1 cellular context compared by ENCODE assay signal in the genomic region with DNA sequence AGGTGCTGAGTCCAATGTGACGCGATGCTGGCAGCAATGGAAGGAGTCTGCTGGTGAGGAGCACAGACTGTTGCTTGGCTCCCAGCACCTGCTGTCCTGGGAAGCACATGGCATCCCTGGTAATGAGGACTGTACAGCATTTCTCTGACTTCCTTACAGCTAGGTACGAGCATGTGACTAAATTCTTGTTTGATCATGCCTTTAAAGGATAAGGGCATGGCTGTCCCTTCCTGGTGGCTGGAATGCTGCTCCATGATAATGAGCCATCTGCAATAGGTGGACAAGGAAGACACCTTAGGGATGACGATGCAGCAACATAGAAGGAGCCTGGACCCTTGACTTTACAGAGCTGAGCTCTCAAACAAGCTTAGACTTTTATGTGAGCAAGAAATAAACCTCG.
TF ChIP-seq lines count a peak whose summit lies in the region.

No MANE protein-coding gene starts in this region.

TF ChIP-seq in HCT116, 20 proteins besides CTCF, POLR2A, EP300 and RAD21 (continued from another document):
- TF ChIP-seq, protein P1, sequence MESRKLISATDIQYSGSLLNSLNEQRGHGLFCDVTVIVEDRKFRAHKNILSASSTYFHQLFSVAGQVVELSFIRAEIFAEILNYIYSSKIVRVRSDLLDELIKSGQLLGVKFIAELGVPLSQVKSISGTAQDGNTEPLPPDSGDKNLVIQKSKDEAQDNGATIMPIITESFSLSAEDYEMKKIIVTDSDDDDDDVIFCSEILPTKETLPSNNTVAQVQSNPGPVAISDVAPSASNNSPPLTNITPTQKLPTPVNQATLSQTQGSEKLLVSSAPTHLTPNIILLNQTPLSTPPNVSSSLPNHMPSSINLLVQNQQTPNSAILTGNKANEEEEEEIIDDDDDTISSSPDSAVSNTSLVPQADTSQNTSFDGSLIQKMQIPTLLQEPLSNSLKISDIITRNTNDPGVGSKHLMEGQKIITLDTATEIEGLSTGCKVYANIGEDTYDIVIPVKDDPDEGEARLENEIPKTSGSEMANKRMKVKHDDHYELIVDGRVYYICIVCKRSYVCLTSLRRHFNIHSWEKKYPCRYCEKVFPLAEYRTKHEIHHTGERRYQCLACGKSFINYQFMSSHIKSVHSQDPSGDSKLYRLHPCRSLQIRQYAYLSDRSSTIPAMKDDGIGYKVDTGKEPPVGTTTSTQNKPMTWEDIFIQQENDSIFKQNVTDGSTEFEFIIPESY (IDR thresholded peaks at IDR 0.05; ENCODE audit: extremely low read depth, insufficient replicate concordance, low read length), result no peak
